In the genomic region with DNA sequence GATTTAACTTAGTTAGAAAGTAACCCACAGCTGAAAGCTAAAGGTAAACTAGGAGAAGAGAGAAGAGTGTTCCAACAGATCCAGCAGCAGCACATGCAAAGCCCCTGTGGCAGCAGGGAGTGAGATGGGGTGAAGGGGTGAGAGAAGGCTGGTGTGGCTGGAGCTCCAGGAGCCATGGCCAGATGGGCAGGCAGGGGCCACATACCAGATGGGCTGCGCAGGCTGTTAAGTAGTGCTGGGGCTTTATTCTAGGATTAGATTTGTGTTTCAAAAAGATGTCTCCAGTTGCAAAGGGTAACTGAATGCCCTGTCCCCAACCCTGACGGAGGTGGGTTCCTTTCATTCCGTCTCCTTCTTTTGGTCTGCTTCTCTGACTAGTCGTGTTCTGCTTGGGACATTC, we compare ENCODE assay signal across 20 cellular contexts.
"Had no signal": no experiment of that assay in that cellular context is flagged by ENCODE, and none has a peak within 500 bp of the region (broad histone marks: within the 10 kb centered on the region; RNA-seq: fewer than 3 reads in every experiment).

No MANE protein-coding gene starts in this region.

- H2AFZ ChIP-seq: parathyroid adenoma had no signal

- H3K4me1 ChIP-seq: esophagus muscularis mucosa, gastrocnemius medialis, parathyroid adenoma, prostate gland, suprapubic skin, thyroid gland, upper lobe of left lung, uterus had no signal

- H3K4me3 Mint-ChIP-seq: naive B cell; nephron; stimulated activated effector memory CD8-positive, alpha-beta T cell treated with anti-CD3 and anti-CD28 coated beads, Interleukin-12 subunit alpha, Interleukin-12 subunit beta, amount 100 ng/mL, for 72 hours had no signal

- DNase-seq: cortex of kidney; dorsolateral prefrontal cortex; effector memory CD4-positive, alpha-beta T cell; gastrocnemius medialis; left ventricle myocardium superior; mesenchymal stem cell; naive B cell; occipital lobe; stimulated activated CD4-positive, alpha-beta T cell treated with anti-CD3 and anti-CD28 coated beads, Interleukin-4, amount 100 ng/mL, for 1 hour; stimulated activated naive CD8-positive, alpha-beta T cell treated with anti-CD3 and anti-CD28 coated beads, Interleukin-15, Interleukin-2, amounts not matched to agents 100 U/mL and 50 U/mL, for 24 hours; thyroid gland; upper lobe of left lung; uterus had no signal

- H3K9me3 ChIP-seq: esophagus muscularis mucosa, gastrocnemius medialis, prostate gland, suprapubic skin, thyroid gland, upper lobe of left lung, uterus had no signal

- H3K4me1 Mint-ChIP-seq: nephron; stimulated activated effector memory CD8-positive, alpha-beta T cell treated with anti-CD3 and anti-CD28 coated beads, Interleukin-12 subunit alpha, Interleukin-12 subunit beta, amount 100 ng/mL, for 72 hours had no signal

- H3K36me3 Mint-ChIP-seq: stimulated activated effector memory CD8-positive, alpha-beta T cell treated with anti-CD3 and anti-CD28 coated beads, Interleukin-12 subunit alpha, Interleukin-12 subunit beta, amount 100 ng/mL, for 72 hours had no signal

- ATAC-seq: gastrocnemius medialis; left ventricle myocardium superior; stimulated activated effector memory CD8-positive, alpha-beta T cell treated with anti-CD3 and anti-CD28 coated beads, Interleukin-12 subunit alpha, Interleukin-12 subunit beta, amount 100 ng/mL, for 72 hours; stimulated activated naive CD8-positive, alpha-beta T cell treated with anti-CD3 and anti-CD28 coated beads, Interleukin-15, Interleukin-2, amounts not matched to agents 100 U/mL and 50 U/mL, for 24 hours had no signal

- H3K9me3 Mint-ChIP-seq: naive B cell; nephron; stimulated activated effector memory CD8-positive, alpha-beta T cell treated with anti-CD3 and anti-CD28 coated beads, Interleukin-12 subunit alpha, Interleukin-12 subunit beta, amount 100 ng/mL, for 72 hours had no signal

- H3K79me2 ChIP-seq: parathyroid adenoma had no signal

- H3K27ac ChIP-seq: dorsolateral prefrontal cortex, epithelial cell of prostate, esophagus muscularis mucosa, gastrocnemius medialis, parathyroid adenoma, prostate gland, suprapubic skin, thyroid gland, upper lobe of left lung, uterus had no signal

- H3K27ac Mint-ChIP-seq: naive B cell; nephron; stimulated activated effector memory CD8-positive, alpha-beta T cell treated with anti-CD3 and anti-CD28 coated beads, Interleukin-12 subunit alpha, Interleukin-12 subunit beta, amount 100 ng/mL, for 72 hours had no signal

- H3K9ac ChIP-seq: parathyroid adenoma had no signal
